12 cellular contexts compared by ENCODE assay signal in the genomic region with DNA sequence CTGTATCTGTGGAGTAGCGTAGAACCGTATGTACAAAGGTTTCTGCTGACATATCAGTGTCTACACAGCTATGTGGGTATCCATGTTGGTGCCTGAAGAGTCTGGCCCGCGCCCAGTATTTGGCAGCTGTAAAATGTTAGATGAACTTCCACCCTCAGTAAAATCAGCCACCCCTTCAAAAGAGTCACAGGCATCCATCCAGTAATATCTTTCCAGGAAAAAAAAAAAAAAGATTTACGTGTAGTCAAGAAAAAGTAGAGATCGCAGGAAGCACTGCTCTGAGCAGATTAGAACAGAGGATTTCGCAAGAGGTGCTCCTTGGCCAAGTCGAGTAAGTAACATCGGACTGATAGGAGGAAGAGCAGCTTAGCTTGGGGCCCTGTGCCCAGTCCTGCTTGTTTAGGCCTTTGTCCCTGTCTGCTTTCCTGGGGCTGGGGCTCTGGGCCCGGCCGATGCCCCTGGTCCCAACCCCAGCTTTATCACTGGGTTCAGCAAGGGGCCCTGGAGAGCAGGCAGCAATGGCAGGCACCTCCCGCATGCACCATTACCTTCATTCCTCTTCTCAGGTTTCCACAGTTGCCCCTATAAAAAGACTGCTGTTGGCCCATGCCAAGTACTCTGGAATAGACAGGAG. TPM values are rescaled to one million over a fixed set of nuclear protein-coding genes. Genes with fewer than 3 reads are reported as not detected.
DNase-seq lines count a peak whose midpoint lies in the region; ATAC-seq and TF ChIP-seq lines count a peak whose summit lies in the region.
"Had no signal": no experiment of that assay in that cellular context is flagged by ENCODE, and none has a peak within 500 bp of the region (broad histone marks: within the 10 kb centered on the region; RNA-seq: fewer than 3 reads in every experiment).

No MANE protein-coding gene starts in this region.

- intact Hi-C loops in Right ventricle myocardium inferior (cut with DNase I) (no loop called here), cardiac septum (cut with DNase I) (no loop called here), aorta (cut with DNase I) (no loop called here)

- H3K27ac Mint-ChIP-seq in stimulated activated memory B cell treated with anti-CD40 and anti-IgM and Interleukin-4, amounts not matched to agents 10 μg/mL and 1 μg/mL and 100 μg/mL, for 72 hours = no peak overlapping the region
- H3K27ac Mint-ChIP-seq: activated naive CD8-positive, alpha-beta T cell treated with anti-CD3 and anti-CD28 coated beads, Interleukin-2, amount 10 ng/mL, durations not matched to agents 7 days and 5 days; natural killer cell treated with Interleukin-12 subunit alpha and Interleukin-12 subunit beta and Interleukin-15 and Interleukin-18, amount 100 ng/mL, for 72 hours had no signal

- H3K9me3 Mint-ChIP-seq in stimulated activated memory B cell treated with anti-CD40 and anti-IgM and Interleukin-4, amounts not matched to agents 10 μg/mL and 1 μg/mL and 100 μg/mL, for 72 hours = peaks cover 5% of the 10 kb centered on the region
- H3K9me3 Mint-ChIP-seq: activated naive CD8-positive, alpha-beta T cell treated with anti-CD3 and anti-CD28 coated beads, Interleukin-2, amount 10 ng/mL, durations not matched to agents 7 days and 5 days had no signal

- 46 to 56% methylated on average over 12 of the region's 12 CpGs for WGBS in aorta, 2 donors

- no peaks in the 10 kb centered on the region for H3K36me3 Mint-ChIP-seq in stimulated activated memory B cell treated with anti-CD40 and anti-IgM and Interleukin-4, amounts not matched to agents 10 μg/mL and 1 μg/mL and 100 μg/mL, for 72 hours
- H3K36me3 Mint-ChIP-seq: activated naive CD8-positive, alpha-beta T cell treated with anti-CD3 and anti-CD28 coated beads, Interleukin-2, amount 10 ng/mL, durations not matched to agents 7 days and 5 days; natural killer cell treated with Interleukin-12 subunit alpha and Interleukin-12 subunit beta and Interleukin-15 and Interleukin-18, amount 100 ng/mL, for 72 hours had no signal

- H3K4me3 Mint-ChIP-seq in stimulated activated memory B cell treated with anti-CD40 and anti-IgM and Interleukin-4, amounts not matched to agents 10 μg/mL and 1 μg/mL and 100 μg/mL, for 72 hours = no peak overlapping the region
- H3K4me3 Mint-ChIP-seq: activated naive CD8-positive, alpha-beta T cell treated with anti-CD3 and anti-CD28 coated beads, Interleukin-2, amount 10 ng/mL, durations not matched to agents 7 days and 5 days; natural killer cell treated with Interleukin-12 subunit alpha and Interleukin-12 subunit beta and Interleukin-15 and Interleukin-18, amount 100 ng/mL, for 72 hours had no signal

- H3K4me1 ChIP-seq in aorta (ENCODE audit: control insufficient read depth in 1 of 2, insufficient read depth in 2 of 2, low read length in 2 of 2) = no peaks in the 10 kb centered on the region

- no peaks in the 10 kb centered on the region for H3K9me3 ChIP-seq in aorta (ENCODE audit: control insufficient read depth, low read length)

- no peaks in the 10 kb centered on the region for H3K36me3 ChIP-seq in aorta (ENCODE audit: control insufficient read depth in 1 of 2, insufficient read depth in 2 of 2, low read length in 1 of 2)

- no peak overlapping the region for H3K4me3 ChIP-seq in aorta (ENCODE audit: low read length in 2 of 2)

- no peak overlapping the region for H3K27ac ChIP-seq in aorta (ENCODE audit: low read depth in 1 of 2, low read length in 2 of 2)

- ATAC-seq in Right ventricle myocardium inferior = peak; percentile 91
- peak; percentile 86 for ATAC-seq in aorta (ENCODE audit: low FRiP score)
- ATAC-seq in stimulated activated memory B cell treated with anti-CD40 and anti-IgM and Interleukin-4, amounts not matched to agents 10 μg/mL and 1 μg/mL and 100 μg/mL, for 72 hours = no peak

- no peaks in the 10 kb centered on the region for H3K4me1 Mint-ChIP-seq in stimulated activated memory B cell treated with anti-CD40 and anti-IgM and Interleukin-4, amounts not matched to agents 10 μg/mL and 1 μg/mL and 100 μg/mL, for 72 hours
- H3K4me1 Mint-ChIP-seq: activated naive CD8-positive, alpha-beta T cell treated with anti-CD3 and anti-CD28 coated beads, Interleukin-2, amount 10 ng/mL, durations not matched to agents 7 days and 5 days had no signal

- no peaks in the 10 kb centered on the region for H3K27me3 ChIP-seq in aorta (ENCODE audit: control insufficient read depth in 1 of 2, insufficient read depth in 2 of 2, low read length in 1 of 2)

- DNase-seq in Right ventricle myocardium inferior (ENCODE audit: missing footprints) (peak; percentile 77), cardiac septum (ENCODE audit: low spot score) (no peak), erythroblast (lab: John Stamatoyannopoulos, UW) (peak; percentile 99), mucosa of gallbladder (ENCODE audit: low spot score) (peak; percentile 84), aorta (peak in 1 of 2 donors; percentile 74), NCI-H774 (lab: John Stamatoyannopoulos, UW) (no peak)
- DNase-seq in activated effector memory CD4-positive, alpha-beta T cell treated with Interleukin-2 at 50 U/mL for 16 hours = no peak
- DNase-seq: ACHN; activated naive CD8-positive, alpha-beta T cell treated with anti-CD3 and anti-CD28 coated beads, Interleukin-2, amount 10 ng/mL, durations not matched to agents 7 days and 5 days; NCI-H1092 had no signal

- TF ChIP-seq POLR2A in erythroblast (IDR thresholded peaks at IDR 0.05; ENCODE audit: low read length) = no peak

- H3K27me3 Mint-ChIP-seq in stimulated activated memory B cell treated with anti-CD40 and anti-IgM and Interleukin-4, amounts not matched to agents 10 μg/mL and 1 μg/mL and 100 μg/mL, for 72 hours = peaks cover 16% of the 10 kb centered on the region

RNA-seq across cellular contexts. Expression of gene DAPK1, which starts 21.2 kb away (rescaled TPM):
- 6.3 TPM for total RNA-seq in Right ventricle myocardium inferior
- 2.9 TPM for total RNA-seq in cardiac septum
- total RNA-seq in mucosa of gallbladder = 179 TPM
- 10 to 100 TPM; 26.7 to 41.7 TPM for total RNA-seq in aorta
- polyA plus RNA-seq in aorta = 10 to 100 TPM in 1 of 2 donors, 1 to 10 TPM in 1; 6.5 to 16.7 TPM

Comparison
In these comparisons a context has a peak if more than half of its experiments do, and no peak if none do; other contexts are left out.
1. DNase-seq: peak in Right ventricle myocardium inferior (single experiment), erythroblast (2 of 2) and mucosa of gallbladder (single experiment); none in cardiac septum (single experiment), NCI-H774 (single experiment) and activated effector memory CD4-positive, alpha-beta T cell treated with Interleukin-2 at 50 U/mL for 16 hours (single experiment).